In genomic region chr5:20570486-20570885, GRCh38 we compare ENCODE assay signal across 23 cellular contexts.
DNase-seq lines count a peak whose midpoint lies in the region; ATAC-seq and TF ChIP-seq lines count a peak whose summit lies in the region.
"Had no signal": no experiment of that assay in that cellular context is flagged by ENCODE, and none has a peak within 500 bp of the region (broad histone marks: within the 10 kb centered on the region; RNA-seq: fewer than 3 reads in every experiment).

No MANE protein-coding gene starts in this region.

- TF ChIP-seq CTCF in natural killer cell (IDR thresholded peaks at IDR 0.05) = no peak

- H3K36me3 Mint-ChIP-seq in natural killer cell = peaks cover 6% of the 10 kb centered on the region
- H3K36me3 Mint-ChIP-seq: CD4-positive, CD25-positive, alpha-beta regulatory T cell had no signal

- H3K27me3 Mint-ChIP-seq in natural killer cell (ENCODE audit: low read depth in 2 of 2) = no peaks in the 10 kb centered on the region
- H3K27me3 Mint-ChIP-seq: CD4-positive, CD25-positive, alpha-beta regulatory T cell had no signal

- DNase-seq in ELR (ENCODE audit: low read depth) (peak; percentile 7), NCI-H69 (lab: John Stamatoyannopoulos, UW) (peak; percentile 7), cerebellar cortex (ENCODE audit: low spot score) (peak; percentile 76), iris pigment epithelial cell (ENCODE audit: low read depth) (peak; percentile 53), SHP77 (lab: John Stamatoyannopoulos, UW) (no peak), HCEC 1CT (no peak), natural killer cell (no peak)
- DNase-seq: CD4-positive, CD25-positive, alpha-beta regulatory T cell; COR-L47; DMS53; GDM1; H9; HFFc6; KBM-7; MM.1S; NCI-H2029; NCI-H524 treated with DMSO at 0.1 percent for 48 hours; NCI-H82; NK-92 treated with Interleukin-12 subunit alpha and Interleukin-12 subunit beta, amount 100 ng/mL, for 24 hours; PC-9; Right ventricle myocardium superior had no signal

- H3K9me3 Mint-ChIP-seq in natural killer cell = peaks cover 4 to 8% of the 10 kb centered on the region in 2 donors
- H3K9me3 Mint-ChIP-seq: GM23338, H9 had no signal

- H3K4me1 Mint-ChIP-seq in natural killer cell = no peaks in the 10 kb centered on the region
- H3K4me1 Mint-ChIP-seq: CD4-positive, CD25-positive, alpha-beta regulatory T cell had no signal

- H3K27ac Mint-ChIP-seq in natural killer cell = no peak overlapping the region
- H3K27ac Mint-ChIP-seq: CD4-positive, CD25-positive, alpha-beta regulatory T cell; GM23338; H9; HFFc6 had no signal

- ATAC-seq in natural killer cell = no peak
- ATAC-seq: GM12878, GM23338 had no signal

- intact Hi-C loops in natural killer cell (cut with micrococcal nuclease) = no loop called here

- no peak overlapping the region for H3K4me3 Mint-ChIP-seq in natural killer cell
- H3K4me3 Mint-ChIP-seq: CD4-positive, CD25-positive, alpha-beta regulatory T cell; GM23338; H9; HFFc6 had no signal

Comparison
In these comparisons a context has a peak if more than half of its experiments do, and no peak if none do; other contexts are left out.
1. DNase-seq: peak in ELR (single experiment), NCI-H69 (single experiment), cerebellar cortex (single experiment) and iris pigment epithelial cell (single experiment); none in SHP77 (0 of 2), HCEC 1CT (single experiment) and natural killer cell (single experiment).